ENCODE assay signal across 18 cellular contexts in the genomic region with DNA sequence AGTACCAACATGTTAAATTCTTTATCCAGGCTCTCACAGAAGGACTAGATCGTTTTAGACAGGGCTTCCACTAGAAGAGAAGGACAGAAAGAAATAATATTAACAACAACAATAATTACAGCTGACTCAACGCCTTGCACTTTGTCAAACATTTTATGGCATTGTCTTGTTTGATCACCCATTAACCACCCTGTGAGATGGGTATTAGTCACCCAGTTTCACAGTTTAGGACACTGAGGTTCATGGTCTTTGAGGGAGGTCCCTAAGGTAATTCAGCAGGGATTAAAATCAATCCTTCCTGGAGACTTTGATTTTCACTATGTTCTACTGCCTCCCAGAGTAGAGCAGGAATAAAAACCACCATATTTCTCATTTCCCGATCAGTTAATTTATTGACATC. TPM values are rescaled to one million over a fixed set of nuclear protein-coding genes. Genes with fewer than 3 reads are reported as not detected.
DNase-seq lines count a peak whose midpoint lies in the region; ATAC-seq and TF ChIP-seq lines count a peak whose summit lies in the region.
"Had no signal": no experiment of that assay in that cellular context is flagged by ENCODE, and none has a peak within 500 bp of the region (broad histone marks: within the 10 kb centered on the region; RNA-seq: fewer than 3 reads in every experiment).

No MANE protein-coding gene starts in this region.

- in situ Hi-C loops in astrocyte of the spinal cord (cut with HindIII; ENCODE audit: low sequenced_read_pairs) = no loop called here

- no peak overlapping the region for H4K91ac ChIP-seq in trophoblast cell (ENCODE audit: low read depth, low read length)

- no peaks in the 10 kb centered on the region for H3K27me3 ChIP-seq in DND-41 (ENCODE audit: insufficient read depth, low read length, poor library complexity)
- H3K27me3 ChIP-seq in trophoblast cell (ENCODE audit: insufficient read depth, low read length) = no peaks in the 10 kb centered on the region
- H3K27me3 ChIP-seq: heart left ventricle, SJCRH30 had no signal

- H3K9ac ChIP-seq in DND-41 (ENCODE audit: low read depth, low read length) = no peak overlapping the region
- no peak overlapping the region for H3K9ac ChIP-seq in trophoblast cell (ENCODE audit: low read length)

- no peak overlapping the region for H2BK5ac ChIP-seq in trophoblast cell (ENCODE audit: low read depth, low read length, poor library complexity)

- H3K36me3 ChIP-seq in DND-41 (ENCODE audit: insufficient read depth, low read length) = no peaks in the 10 kb centered on the region
- H3K36me3 ChIP-seq in trophoblast cell (ENCODE audit: control insufficient read depth in 1 of 2, insufficient read depth in 2 of 2, low read length in 2 of 2) = peaks cover 0 to 3% of the 10 kb centered on the region in 2 experiments
- H3K36me3 ChIP-seq: heart left ventricle, lower lobe of right lung, SJCRH30 had no signal

- H2BK120ac ChIP-seq in trophoblast cell (ENCODE audit: insufficient read depth, low read length, poor library complexity) = no peak overlapping the region

- H3K4me3 ChIP-seq in DND-41 (ENCODE audit: low read depth in 1 of 2, low read length in 2 of 2) (no peak overlapping the region), astrocyte of the spinal cord (ENCODE audit: low read depth, low read length) (no peak overlapping the region), trophoblast cell (ENCODE audit: low read depth, low read length) (no peak overlapping the region)
- H3K4me3 ChIP-seq: heart left ventricle, lower lobe of right lung, SJCRH30 had no signal

- WGBS in trophoblast cell (ENCODE audit: extremely low coverage, insufficient coverage, insufficient read length) = no CpG with 5 or more reads among the region's 3 CpGs

- DNase-seq in DND-41 = no peak
- DNase-seq in LHCN-M2 (ENCODE audit: low read depth) = peak; percentile 71
- peak; percentile 47 for DNase-seq in astrocyte of the spinal cord (ENCODE audit: low read depth, low spot score)
- peak; percentile 36 for DNase-seq in iPS-NIHi7 (ENCODE audit: extremely low spot score)
- DNase-seq in DMS114 treated with DMSO at 0.1 percent for 48 hours (lab: John Stamatoyannopoulos, UW; ENCODE audit: unreplicated experiment) = no peak
- no peak for DNase-seq in mesenteric fat pad (ENCODE audit: low spot score)
- no peak for DNase-seq in trophoblast cell
- DNase-seq: activated CD8-positive, alpha-beta T cell treated with anti-CD3 and anti-CD28 coated beads for 36 hours; activated effector memory CD4-positive, alpha-beta T cell treated with Interleukin-2 at 50 U/mL for 16 hours; effector memory CD8-positive, alpha-beta T cell; heart left ventricle; lower lobe of right lung; NCI-H1694; NCI-H526 treated with DMSO at 0.1 percent for 48 hours; SJCRH30; stimulated activated naive CD8-positive, alpha-beta T cell treated with anti-CD3 and anti-CD28 coated beads, Interleukin-15, Interleukin-2, amounts not matched to agents 100 U/mL and 50 U/mL, for 24 hours had no signal

- H3K9me3 ChIP-seq in DND-41 (ENCODE audit: insufficient read depth, low read length, severe bottlenecking) = no peaks in the 10 kb centered on the region
- peaks cover 8% of the 10 kb centered on the region for H3K9me3 ChIP-seq in trophoblast cell (ENCODE audit: insufficient read depth, low read depth, low read length)
- H3K9me3 ChIP-seq: lower lobe of right lung, SJCRH30 had no signal

- no peaks in the 10 kb centered on the region for H3K79me2 ChIP-seq in DND-41 (ENCODE audit: insufficient read depth, low read length)
- no peaks in the 10 kb centered on the region for H3K79me2 ChIP-seq in trophoblast cell (ENCODE audit: control insufficient read depth, insufficient read depth, low read length, poor library complexity)

- H4K20me1 ChIP-seq in DND-41 (ENCODE audit: insufficient read depth, low read length) = no peaks in the 10 kb centered on the region

- no peak overlapping the region for H3K4ac ChIP-seq in trophoblast cell (ENCODE audit: low read depth, low read length)

- no peak overlapping the region for H4K8ac ChIP-seq in trophoblast cell (ENCODE audit: low read depth, low read length)

- H2AK5ac ChIP-seq in trophoblast cell (ENCODE audit: low read length) = no peak overlapping the region

- H3K27ac ChIP-seq in DND-41 (ENCODE audit: low read length) (no peak overlapping the region), trophoblast cell (ENCODE audit: low read depth, low read length) (no peak overlapping the region)
- H3K27ac ChIP-seq: heart left ventricle, lower lobe of right lung, SJCRH30 had no signal

- TF ChIP-seq CTCF in DND-41 (IDR thresholded peaks at IDR 0.05; ENCODE audit: borderline replicate concordance, extremely low read depth, low read length, poor library complexity, severe bottlenecking) = peak; percentile 3
- TF ChIP-seq CTCF in astrocyte of the spinal cord (IDR thresholded peaks at IDR 0.05; ENCODE audit: low read depth, low read length) = peak; percentile 11

- no peak overlapping the region for H3K18ac ChIP-seq in trophoblast cell (ENCODE audit: low read length)

- H3K14ac ChIP-seq in trophoblast cell (ENCODE audit: low read length) = no peak overlapping the region

- H3K4me1 ChIP-seq in DND-41 (ENCODE audit: insufficient read depth, low read length) = no peaks in the 10 kb centered on the region
- H3K4me1 ChIP-seq in trophoblast cell (ENCODE audit: control insufficient read depth in 1 of 2, insufficient read depth in 2 of 2, low read length in 2 of 2) = no peaks in the 10 kb centered on the region
- H3K4me1 ChIP-seq: heart left ventricle, lower lobe of right lung, SJCRH30 had no signal

- ATAC-seq in DND-41 (ENCODE audit: insufficient read depth, low read depth) (no peak), GM19324 (IDR thresholded peaks at IDR 0.05; ENCODE audit: low FRiP score, unreplicated experiment) (no peak)
- ATAC-seq: activated CD8-positive, alpha-beta T cell treated with anti-CD3 and anti-CD28 coated beads for 36 hours; effector memory CD8-positive, alpha-beta T cell; heart left ventricle; lower lobe of right lung; sciatic nerve; stimulated activated naive CD8-positive, alpha-beta T cell treated with anti-CD3 and anti-CD28 coated beads, Interleukin-15, Interleukin-2, amounts not matched to agents 100 U/mL and 50 U/mL, for 24 hours had no signal

- H3K4me2 ChIP-seq in DND-41 (ENCODE audit: insufficient read depth, low read length) = no peak overlapping the region
- H3K4me2 ChIP-seq in trophoblast cell (ENCODE audit: low read length) = no peak overlapping the region

- no peak overlapping the region for H4K12ac ChIP-seq in trophoblast cell (ENCODE audit: low read depth, low read length)

- H2AFZ ChIP-seq in DND-41 (ENCODE audit: low read depth, low read length) (no peak overlapping the region), trophoblast cell (ENCODE audit: insufficient read depth, low read length, poor library complexity) (no peak overlapping the region)

- H3K23ac ChIP-seq in trophoblast cell (ENCODE audit: low read length) = no peak overlapping the region

- no peaks in the 10 kb centered on the region for H3K79me1 ChIP-seq in trophoblast cell (ENCODE audit: low read length)

- no peak overlapping the region for H2BK12ac ChIP-seq in trophoblast cell (ENCODE audit: low read length)

RNA-seq across cellular contexts. Expression of a gene that starts 51.4 kb away (rescaled TPM):
- total RNA-seq in LHCN-M2 (2014; rRNA removed) (16.4 and 23.8 TPM in 2 replicates), mesenteric fat pad (27.5 TPM)
- polyA plus RNA-seq in LHCN-M2 (2012) = 7.3 TPM
- polyA plus RNA-seq in trophoblast cell (2013) = 4.4 and 5.2 TPM in 2 replicates
- total RNA-seq: activated CD8-positive, alpha-beta T cell treated with anti-CD3 and anti-CD28 coated beads for 36 hours had no signal

Comparison
In these comparisons a context has a peak if more than half of its experiments do, and no peak if none do; other contexts are left out.
1. DNase-seq: peak in LHCN-M2 (single experiment), astrocyte of the spinal cord (single experiment) and iPS-NIHi7 (single experiment); none in DND-41 (single experiment), DMS114 treated with DMSO at 0.1 percent for 48 hours (single experiment), mesenteric fat pad (single experiment) and trophoblast cell (0 of 2).